Comparison of ENCODE assay signal across 28 cellular contexts in genomic region chr1:182377175-182377574, GRCh38. TPM values are rescaled to one million over a fixed set of nuclear protein-coding genes. Genes with fewer than 3 reads are reported as not detected.
"Had no signal": no experiment of that assay in that cellular context is flagged by ENCODE, and none has a peak within 500 bp of the region (broad histone marks: within the 10 kb centered on the region; RNA-seq: fewer than 3 reads in every experiment).

No MANE protein-coding gene starts in this region.

- H3K27ac Mint-ChIP-seq: effector memory CD8-positive, alpha-beta T cell; immature natural killer cell; naive thymus-derived CD8-positive, alpha-beta T cell; stimulated activated memory B cell treated with anti-CD40 and anti-IgM and Interleukin-4, amounts not matched to agents 10 μg/mL and 1 μg/mL and 100 μg/mL, for 72 hours; T-helper 17 cell had no signal

- ATAC-seq: effector memory CD8-positive, alpha-beta T cell; heart right ventricle; naive thymus-derived CD8-positive, alpha-beta T cell; pancreas; sciatic nerve; stimulated activated memory B cell treated with anti-CD40 and anti-IgM and Interleukin-4, amounts not matched to agents 10 μg/mL and 1 μg/mL and 100 μg/mL, for 72 hours; T-helper 17 cell had no signal

- H3K36me3 Mint-ChIP-seq: naive thymus-derived CD8-positive, alpha-beta T cell; stimulated activated memory B cell treated with anti-CD40 and anti-IgM and Interleukin-4, amounts not matched to agents 10 μg/mL and 1 μg/mL and 100 μg/mL, for 72 hours had no signal

- H3K4me3 ChIP-seq: heart right ventricle, pancreas, spleen, thoracic aorta, upper lobe of left lung had no signal

- H3K4me3 Mint-ChIP-seq: effector memory CD8-positive, alpha-beta T cell; immature natural killer cell; naive thymus-derived CD8-positive, alpha-beta T cell; stimulated activated memory B cell treated with anti-CD40 and anti-IgM and Interleukin-4, amounts not matched to agents 10 μg/mL and 1 μg/mL and 100 μg/mL, for 72 hours; T-helper 17 cell had no signal

- H3K4me1 Mint-ChIP-seq: immature natural killer cell; naive thymus-derived CD8-positive, alpha-beta T cell; stimulated activated memory B cell treated with anti-CD40 and anti-IgM and Interleukin-4, amounts not matched to agents 10 μg/mL and 1 μg/mL and 100 μg/mL, for 72 hours had no signal

- H3K36me3 ChIP-seq: pancreas had no signal

- H3K27me3 Mint-ChIP-seq: effector memory CD8-positive, alpha-beta T cell; naive thymus-derived CD8-positive, alpha-beta T cell; stimulated activated memory B cell treated with anti-CD40 and anti-IgM and Interleukin-4, amounts not matched to agents 10 μg/mL and 1 μg/mL and 100 μg/mL, for 72 hours; T-helper 17 cell had no signal

- DNase-seq: activated CD4-positive, alpha-beta T cell treated with anti-CD3 and anti-CD28 coated beads, Interleukin-2, amount 50 U/mL, for 1 hour; activated CD4-positive, CD25-positive, alpha-beta regulatory T cell treated with anti-CD3 and anti-CD28 coated beads, Interleukin-2, amount 50 U/mL, for 72 hours; activated CD8-positive, alpha-beta memory T cell treated with anti-CD3 and anti-CD28 coated beads for 24 hours; activated CD8-positive, alpha-beta memory T cell treated with anti-CD3 and anti-CD28 coated beads, Interleukin-2, amount 50 U/mL, for 48 hours; activated effector memory CD4-positive, alpha-beta T cell treated with Interleukin-2 at 50 U/mL for 16 hours; activated naive CD4-positive, alpha-beta T cell treated with anti-CD3 and anti-CD28 coated beads, Interleukin-2, amount 50 U/mL, for 16 hours; activated T-cell treated with anti-CD3 and anti-CD28 coated beads, Interleukin-2, amount 50 U/mL, for 48 hours; dermis blood vessel endothelial cell; effector memory CD8-positive, alpha-beta T cell; heart right ventricle; immature natural killer cell; left cardiac atrium; naive thymus-derived CD8-positive, alpha-beta T cell; pancreas; spleen; stimulated activated CD4-positive, alpha-beta T cell treated with anti-CD3 and anti-CD28 coated beads, Interleukin-4, amount 100 ng/mL, for 4 hours; T-helper 17 cell; upper lobe of left lung had no signal

- H3K27ac ChIP-seq: epithelial cell of prostate, pancreas, spleen, thoracic aorta, upper lobe of left lung, VCaP had no signal

- H3K27me3 ChIP-seq: heart right ventricle, pancreas, spleen, upper lobe of left lung had no signal

- H3K9me3 ChIP-seq: heart right ventricle, pancreas, spleen, thoracic aorta, upper lobe of left lung had no signal

- H3K9me3 Mint-ChIP-seq: effector memory CD8-positive, alpha-beta T cell; naive thymus-derived CD8-positive, alpha-beta T cell; stimulated activated memory B cell treated with anti-CD40 and anti-IgM and Interleukin-4, amounts not matched to agents 10 μg/mL and 1 μg/mL and 100 μg/mL, for 72 hours had no signal

- H3K4me1 ChIP-seq: pancreas, spleen had no signal

RNA-seq across cellular contexts. Expression of gene TEDDM1, which starts 23.3 kb away (rescaled TPM):
- total RNA-seq: astrocyte; chondrocyte; dermis blood vessel endothelial cell; heart right ventricle; left cardiac atrium; lower leg skin; mucosa of gallbladder; naive thymus-derived CD8-positive, alpha-beta T cell; pancreas; sciatic nerve; spleen; T-helper 17 cell; thoracic aorta; upper lobe of left lung had no signal
- polyA plus RNA-seq: adipose tissue; heart right ventricle; naive thymus-derived CD8-positive, alpha-beta T cell; spleen had no signal
